Comparison of ENCODE assay signal across 8 cellular contexts in genomic region chr19:41548954-41549688, GRCh38.
A peak's percentile ranks its signal among the peaks of the same experiment; 100 is the strongest.
DNase-seq lines count a peak whose midpoint lies in the region; ATAC-seq and TF ChIP-seq lines count a peak whose summit lies in the region.

No MANE protein-coding gene starts in this region.

- H3K4me3 ChIP-seq in Loucy (ENCODE audit: low read length, poor library complexity, severe bottlenecking) = peak overlapping the region; percentile 71

- H3K36me3 ChIP-seq in Loucy (ENCODE audit: insufficient read depth, low read length) = no peaks in the 10 kb centered on the region; the same call in 1 of the 2 replicates

- DNase-seq in activated T-cell treated with anti-CD3 and anti-CD28 coated beads for 24 hours (ENCODE audit: low read depth) (peak; percentile 60), iPS-NIHi7 (ENCODE audit: extremely low spot score) (peak; percentile 38), midbrain (lab: John Stamatoyannopoulos, UW) (no peak), HUDEP-2 (lab: John Stamatoyannopoulos, UW; ENCODE audit: unreplicated experiment in 76 of 76) (no peak)
- DNase-seq in stimulated activated CD8-positive, alpha-beta memory T cell treated with anti-CD3 and anti-CD28 coated beads, Interleukin-7, amount 100 ng/mL, for 24 hours (ENCODE audit: low read depth) = peak; percentile 46

- H3K9ac ChIP-seq in Loucy (ENCODE audit: low read depth, low read length, poor library complexity, severe bottlenecking) = peak overlapping the region; percentile 74

- H4K20me1 ChIP-seq in Loucy (ENCODE audit: insufficient read depth, low read length, poor library complexity, severe bottlenecking) = no peaks in the 10 kb centered on the region

- H3K4me1 ChIP-seq in Loucy (ENCODE audit: insufficient read depth, low read length, poor library complexity, severe bottlenecking) = peaks cover 79% of the 10 kb centered on the region

- ATAC-seq in GM18870 (IDR thresholded peaks at IDR 0.05; ENCODE audit: unreplicated experiment) = peak; percentile 53
- ATAC-seq in GM21390 (IDR thresholded peaks at IDR 0.05; ENCODE audit: unreplicated experiment) = no peak

- H3F3A ChIP-seq in Loucy (ENCODE audit: low read depth) = peaks cover 16% of the 10 kb centered on the region

- H3K9me2 ChIP-seq in Loucy (replicated peaks; ENCODE audit: low read depth, low read length) = no peaks in the 10 kb centered on the region

- peaks cover 37% of the 10 kb centered on the region for H3K79me2 ChIP-seq in Loucy (ENCODE audit: insufficient read depth, low read length)

- 0 out of 2 replicates have a peak overlapping the region, but pooled peaks have one; percentile 31 for H2AFZ ChIP-seq in Loucy (ENCODE audit: low read length)

- no peaks in the 10 kb centered on the region for H3K27me3 ChIP-seq in Loucy (ENCODE audit: insufficient read depth, low read length, poor library complexity, severe bottlenecking)

- H3K4me2 ChIP-seq in Loucy (ENCODE audit: low read depth, low read length, poor library complexity, severe bottlenecking) = peak overlapping the region; percentile 67

- H3K9me3 ChIP-seq in Loucy (ENCODE audit: insufficient read depth, low read depth, low read length) = peaks cover 7% of the 10 kb centered on the region; the same call in 1 of the 2 replicates

- no peak for TF ChIP-seq CTCF in Loucy (conservative IDR thresholded peaks at IDR 0.05; ENCODE audit: low read length)

Comparison
In these comparisons a context has a peak if more than half of its experiments do, and no peak if none do; other contexts are left out.
1. DNase-seq: peak in activated T-cell treated with anti-CD3 and anti-CD28 coated beads for 24 hours (single experiment), iPS-NIHi7 (single experiment) and stimulated activated CD8-positive, alpha-beta memory T cell treated with anti-CD3 and anti-CD28 coated beads, Interleukin-7, amount 100 ng/mL, for 24 hours (single experiment); none in midbrain (single experiment) and HUDEP-2 (0 of 76).